In the genomic region with DNA sequence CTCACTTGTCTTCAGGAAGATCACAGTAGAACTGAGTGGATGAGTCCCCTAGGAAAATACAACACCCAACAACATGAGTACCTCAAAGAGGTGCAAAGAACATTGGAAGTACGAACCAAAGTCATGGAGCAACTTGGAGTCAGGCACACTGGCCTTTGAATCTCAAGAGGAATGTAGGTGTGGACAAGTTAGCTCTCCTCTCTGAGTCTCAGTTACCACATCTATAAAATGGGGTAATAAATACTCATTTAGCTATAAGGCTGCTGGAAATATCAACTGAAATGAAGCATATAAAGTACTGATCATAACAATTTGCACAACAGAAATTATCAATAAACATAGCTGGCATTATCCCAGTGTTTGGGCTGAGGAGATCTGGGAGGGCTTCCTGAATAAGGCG, we compare ENCODE assay signal across 13 cellular contexts.
DNase-seq lines count a peak whose midpoint lies in the region; ATAC-seq, FAIRE-seq and TF ChIP-seq lines count a peak whose summit lies in the region.
"Had no signal": no experiment of that assay in that cellular context is flagged by ENCODE, and none has a peak within 500 bp of the region (broad histone marks: within the 10 kb centered on the region; RNA-seq: fewer than 3 reads in every experiment).

No MANE protein-coding gene starts in this region.

- H3K4me3 ChIP-seq in ACC112 (ENCODE audit: low read depth, low read length) (no peak overlapping the region), astrocyte (ENCODE audit: insufficient read depth, low read depth, low read length) (no peak overlapping the region)
- H3K4me3 ChIP-seq: BLaER1, GM23338 had no signal

- no peaks in the 10 kb centered on the region for H3K36me3 Mint-ChIP-seq in H9 (ENCODE audit: insufficient read depth in 1 of 3, low read depth in 3 of 3)
- H3K36me3 Mint-ChIP-seq in astrocyte (ENCODE audit: low read depth, unreplicated experiment): no peaks in the 10 kb centered on the region
- H3K36me3 Mint-ChIP-seq in nephron progenitor cell (ENCODE audit: low read depth): peaks cover 4% of the 10 kb centered on the region

- H4K8ac ChIP-seq in H9 (replicated peaks; ENCODE audit: insufficient read length, low read depth, low read length): no peak overlapping the region

- H2BK120ac ChIP-seq in H9 (ENCODE audit: low read depth, low read length, poor library complexity, severe bottlenecking): no peak overlapping the region

- H3K23me2 ChIP-seq in H9 (ENCODE audit: insufficient read length, low read depth, low read length, poor library complexity, severe bottlenecking): no peaks in the 10 kb centered on the region

- H2BK5ac ChIP-seq in H9 (ENCODE audit: insufficient read length, low read length): no peak overlapping the region

- no peak overlapping the region for H2BK15ac ChIP-seq in H9 (ENCODE audit: low read depth, low read length)

- H3K4me2 ChIP-seq in H9 (ENCODE audit: insufficient read depth, insufficient read length, low read length) (no peak overlapping the region), astrocyte (ENCODE audit: low read length) (no peak overlapping the region)
- H3K4me2 ChIP-seq: BLaER1, GM23338 had no signal

- 0 out of 2 replicates have a peak, but pooled peaks cover 4% of the 10 kb centered on the region for H3K27me3 Mint-ChIP-seq in H9 (ENCODE audit: low read depth)
- H3K27me3 Mint-ChIP-seq in astrocyte (ENCODE audit: low read depth, unreplicated experiment): peaks cover 2% of the 10 kb centered on the region
- H3K27me3 Mint-ChIP-seq in nephron progenitor cell (ENCODE audit: low read depth, poor library complexity): peaks cover 3% of the 10 kb centered on the region
- H3K27me3 Mint-ChIP-seq: CD8-positive, alpha-beta memory T cell had no signal

- no peak overlapping the region for H3K4ac ChIP-seq in H9 (ENCODE audit: low read depth, low read length)

- peak overlapping the region; percentile 27 for H2BK12ac ChIP-seq in H9 (ENCODE audit: insufficient read length, low read depth, low read length)

- H3K9ac ChIP-seq in H9 (ENCODE audit: extremely low read depth, insufficient read length, low read length): no peak overlapping the region
- H3K9ac ChIP-seq in astrocyte (ENCODE audit: low read length): no peak overlapping the region
- H3K9ac ChIP-seq: BLaER1 had no signal

- FAIRE-seq in astrocyte (lab: Jason Lieb, UNC) (no peak), HTR-8/SVneo (lab: Jason Lieb, UNC) (no peak)

- no peak overlapping the region for H2AK5ac ChIP-seq in H9 (ENCODE audit: insufficient read length, low read length)

- H3K27ac ChIP-seq in ACC112 (ENCODE audit: low read depth, low read length) (peak overlapping the region; percentile 58), H9 (ENCODE audit: insufficient read length, low read depth, low read length) (no peak overlapping the region), astrocyte (ENCODE audit: low read depth, low read length) (no peak overlapping the region)
- H3K27ac ChIP-seq: BLaER1 had no signal

- WGBS in H9 (ENCODE audit: extremely low coverage, insufficient read length, low lambda C conversion rate): no CpG with 5 or more reads among the region's 2 CpGs

- no peaks in the 10 kb centered on the region for H3K79me1 ChIP-seq in H9 (ENCODE audit: insufficient read depth, low read depth, low read length, poor library complexity, severe bottlenecking)

- DNase-seq in H9: no peak
- no peak for DNase-seq in astrocyte (ENCODE audit: low read depth)
- no peak for DNase-seq in nephron progenitor cell
- no peak for DNase-seq in HTR-8/SVneo (ENCODE audit: insufficient read length, low spot score)
- no peak for DNase-seq in activated CD8-positive, alpha-beta memory T cell treated with anti-CD3 and anti-CD28 coated beads for 24 hours
- DNase-seq: AML-193; Caco-2; CD8-positive, alpha-beta memory T cell; H7 had no signal

- no peak overlapping the region for H2AFZ ChIP-seq in ACC112 (ENCODE audit: low read length, unreplicated experiment)
- H2AFZ ChIP-seq in H9 (ENCODE audit: low read length): no peak overlapping the region
- no peak overlapping the region for H2AFZ ChIP-seq in astrocyte (ENCODE audit: low read depth, low read length)
- H2AFZ ChIP-seq: GM23338 had no signal

- TF ChIP-seq CTCF in H9 (conservative IDR thresholded peaks at IDR 0.05) (no peak), astrocyte (IDR thresholded peaks at IDR 0.05; ENCODE audit: insufficient read depth, low read depth, low read length) (no peak), nephron progenitor cell (IDR thresholded peaks at IDR 0.05) (no peak)

- H3K36me3 ChIP-seq in ACC112 (ENCODE audit: insufficient read depth, low read length) (no peaks in the 10 kb centered on the region), astrocyte (ENCODE audit: insufficient read depth, low read length) (no peaks in the 10 kb centered on the region)
- H3K36me3 ChIP-seq: BLaER1 had no signal

- H3K27ac Mint-ChIP-seq in H9 (no peak overlapping the region), astrocyte (ENCODE audit: unreplicated experiment) (peak overlapping the region; percentile 19), nephron progenitor cell (peak overlapping the region; percentile 81)
- H3K27ac Mint-ChIP-seq: GM23338 had no signal

- H3T11ph ChIP-seq in H9 (ENCODE audit: low read length): no peak overlapping the region

- H3K4me3 Mint-ChIP-seq in H9: no peak overlapping the region
- no peak overlapping the region for H3K4me3 Mint-ChIP-seq in astrocyte (ENCODE audit: unreplicated experiment)
- no peak overlapping the region for H3K4me3 Mint-ChIP-seq in nephron progenitor cell
- H3K4me3 Mint-ChIP-seq: CD8-positive, alpha-beta memory T cell; GM23338 had no signal

- H4K20me1 ChIP-seq in H9 (ENCODE audit: control insufficient read depth, insufficient read depth, insufficient read length): no peaks in the 10 kb centered on the region
- H4K20me1 ChIP-seq in astrocyte (ENCODE audit: insufficient read depth, low read length): no peaks in the 10 kb centered on the region
- H4K20me1 ChIP-seq: BLaER1 had no signal

- H3K27me3 ChIP-seq in ACC112 (ENCODE audit: insufficient read depth, low read length) (no peaks in the 10 kb centered on the region), H9 (ENCODE audit: insufficient read depth, low read length) (no peaks in the 10 kb centered on the region), astrocyte (ENCODE audit: insufficient read depth, low read length) (no peaks in the 10 kb centered on the region)
- H3K27me3 ChIP-seq: BLaER1 had no signal

- no peak overlapping the region for H2BK20ac ChIP-seq in H9 (ENCODE audit: low read depth, low read length, poor library complexity, severe bottlenecking)

- H3K56ac ChIP-seq in H9 (ENCODE audit: insufficient read length, low read depth, low read length): no peak overlapping the region

- no peak for ATAC-seq in GM18867 (IDR thresholded peaks at IDR 0.05; ENCODE audit: unreplicated experiment)
- ATAC-seq: GM23338 had no signal

- H4K91ac ChIP-seq in H9 (ENCODE audit: insufficient read length, low read depth, low read length): no peak overlapping the region

- no peak overlapping the region for H3K23ac ChIP-seq in H9 (ENCODE audit: insufficient read length, low read depth, low read length)

- H3K4me1 ChIP-seq in ACC112 (ENCODE audit: control insufficient read depth, insufficient read depth, low read length, unreplicated experiment): peaks cover 50% of the 10 kb centered on the region
- peaks cover 2% of the 10 kb centered on the region; the same call in 1 of the 2 replicates for H3K4me1 ChIP-seq in H9 (ENCODE audit: insufficient read depth, low read length)
- peaks cover 32% of the 10 kb centered on the region for H3K4me1 ChIP-seq in astrocyte (ENCODE audit: insufficient read depth, low read length)

- H3K9me3 Mint-ChIP-seq in H9 (no peaks in the 10 kb centered on the region), astrocyte (ENCODE audit: unreplicated experiment) (peaks cover 1% of the 10 kb centered on the region), nephron progenitor cell (peaks cover 11% of the 10 kb centered on the region)
- H3K9me3 Mint-ChIP-seq: CD8-positive, alpha-beta memory T cell; GM23338 had no signal

- H3K9me3 ChIP-seq in H9 (ENCODE audit: control insufficient read depth, low read depth, low read length) (no peaks in the 10 kb centered on the region), astrocyte (ENCODE audit: insufficient read depth, low read depth, low read length) (no peaks in the 10 kb centered on the region)
- H3K9me3 ChIP-seq: BLaER1, Caco-2 had no signal

- H3K79me2 ChIP-seq in ACC112 (ENCODE audit: control insufficient read depth, insufficient read depth, low read length, unreplicated experiment) (no peaks in the 10 kb centered on the region), H9 (ENCODE audit: insufficient read depth, low read length) (no peaks in the 10 kb centered on the region), astrocyte (ENCODE audit: insufficient read depth, low read length) (no peaks in the 10 kb centered on the region)

- H3K4me1 Mint-ChIP-seq in H9 (peaks cover 6 to 9% of the 10 kb centered on the region in 2 experiments), astrocyte (ENCODE audit: low read depth, unreplicated experiment) (peaks cover 31% of the 10 kb centered on the region), nephron progenitor cell (peaks cover 46% of the 10 kb centered on the region)

- H4K5ac ChIP-seq in H9 (ENCODE audit: insufficient read length, low read depth, low read length): no peak overlapping the region

- no peak overlapping the region for H3K18ac ChIP-seq in H9 (ENCODE audit: insufficient read length, low read depth, low read length)

- no peak overlapping the region for H3K14ac ChIP-seq in H9 (ENCODE audit: insufficient read depth, low read length)

Comparison
In these comparisons a context has a peak if more than half of its experiments do, and no peak if none do; other contexts are left out.
1. H3K27ac Mint-ChIP-seq: peak in astrocyte (single experiment) and nephron progenitor cell (single experiment); none in H9 (0 of 3).